ENCODE assay signal across 22 cellular contexts in genomic region chr10:60487543-60487942, GRCh38.
A peak's percentile ranks its signal among the peaks of the same experiment; 100 is the strongest.
DNase-seq lines count a peak whose midpoint lies in the region; ATAC-seq, FAIRE-seq and TF ChIP-seq lines count a peak whose summit lies in the region.
"Had no signal": no experiment of that assay in that cellular context is flagged by ENCODE, and none has a peak within 500 bp of the region (broad histone marks: within the 10 kb centered on the region; RNA-seq: fewer than 3 reads in every experiment).

No MANE protein-coding gene starts in this region.

- no peaks in the 10 kb centered on the region for H3K79me2 ChIP-seq in K562 (ENCODE audit: control insufficient read depth, insufficient read depth, low read length)
- no peaks in the 10 kb centered on the region for H3K79me2 ChIP-seq in trophoblast cell (ENCODE audit: control insufficient read depth, insufficient read depth, low read length, poor library complexity)

- H3K4me1 ChIP-seq in breast epithelium (no peaks in the 10 kb centered on the region), Panc1 (ENCODE audit: control insufficient read depth, insufficient read depth, low read length) (no peaks in the 10 kb centered on the region), K562 (replicated peaks in 1 of 2; ENCODE audit: control insufficient read depth in 2 of 2, insufficient read depth in 2 of 2, low read length in 2 of 2) (no peaks in the 10 kb centered on the region), trophoblast cell (ENCODE audit: control insufficient read depth in 1 of 2, insufficient read depth in 2 of 2, low read length in 2 of 2) (no peaks in the 10 kb centered on the region), thyroid gland (peaks cover 8 to 14% of the 10 kb centered on the region in 2 donors), esophagus squamous epithelium (peaks cover 0 to 13% (median 0%) of the 10 kb centered on the region in 3 donors)
- H3K4me1 ChIP-seq: BLaER1 had no signal

- DNase-seq in MCF 10A (ENCODE audit: unreplicated experiment) (no peak), breast epithelium (ENCODE audit: low spot score in 2 of 2) (no peak), Panc1 (ENCODE audit: low read depth, low spot score) (no peak), K562 (ENCODE audit: extremely low read depth in 1 of 4, low spot score in 3 of 4) (no peak), trophoblast cell (no peak), C1 segment of cervical spinal cord (lab: John Stamatoyannopoulos, UW) (no peak), thyroid gland (no peak), esophagus squamous epithelium (lab: John Stamatoyannopoulos, UW) (no peak)
- DNase-seq: CD8-positive, alpha-beta T cell; COR-L47; DMS 273 treated with DMSO at 0.1 percent for 48 hours; DMS53; DND-41; EL; GM23248; H7; HFFc6 had no signal

- TF ChIP-seq POLR2A in breast epithelium (IDR thresholded peaks at IDR 0.05) = no peak
- no peak for TF ChIP-seq POLR2A in K562 (conservative IDR thresholded peaks at IDR 0.05)
- no peak for TF ChIP-seq POLR2A in thyroid gland (IDR thresholded peaks at IDR 0.05)
- no peak for TF ChIP-seq POLR2A in esophagus squamous epithelium (IDR thresholded peaks at IDR 0.05)

- ATAC-seq in Panc1 (no peak), K562 (no peak)
- ATAC-seq: CD8-positive, alpha-beta T cell; GM12878; HCT116 had no signal

- H4K20me1 ChIP-seq in K562 (replicated peaks; ENCODE audit: control insufficient read depth, insufficient read depth, low read length) = no peaks in the 10 kb centered on the region
- H4K20me1 ChIP-seq: BLaER1 had no signal

- 1% methylated on average over 9 of the region's 9 CpGs for WGBS in K562 (ENCODE audit: insufficient coverage, low coverage, missing lambda C conversion rate)
- WGBS in trophoblast cell (ENCODE audit: extremely low coverage, insufficient coverage, insufficient read length) = no CpG with 5 or more reads among the region's 9 CpGs
- WGBS in thyroid gland, 2 donors = 97 to 99% methylated on average over 9 of the region's 9 CpGs
- 92 to 95% methylated on average over 8 of the region's 9 CpGs for WGBS in esophagus squamous epithelium, 2 donors

- TF ChIP-seq RAD21 in K562 (CRISPR knock-in tag; conservative IDR thresholded peaks at IDR 0.05 in 1 of 2, IDR thresholded peaks at IDR 0.05 in 1 of 2) = no peak

- H3K27me3 ChIP-seq in breast epithelium = no peaks in the 10 kb centered on the region
- no peaks in the 10 kb centered on the region for H3K27me3 ChIP-seq in Panc1 (ENCODE audit: control insufficient read depth, insufficient read depth, low read length)
- no peaks in the 10 kb centered on the region; a peak in 1 of 5 replicates for H3K27me3 ChIP-seq in K562 (ENCODE audit: control insufficient read depth in 2 of 2, insufficient read depth in 2 of 2, low read length in 2 of 2)
- no peaks in the 10 kb centered on the region for H3K27me3 ChIP-seq in trophoblast cell (ENCODE audit: insufficient read depth, low read length)
- H3K27me3 ChIP-seq in thyroid gland = no peaks in the 10 kb centered on the region
- no peaks in the 10 kb centered on the region for H3K27me3 ChIP-seq in esophagus squamous epithelium
- H3K27me3 ChIP-seq: BLaER1 had no signal

- no peaks in the 10 kb centered on the region for H3K36me3 ChIP-seq in breast epithelium
- no peaks in the 10 kb centered on the region for H3K36me3 ChIP-seq in Panc1 (ENCODE audit: control insufficient read depth, insufficient read depth, low read length)
- H3K36me3 ChIP-seq in K562 (ENCODE audit: control insufficient read depth, insufficient read depth, low read length) = no peaks in the 10 kb centered on the region
- no peaks in the 10 kb centered on the region for H3K36me3 ChIP-seq in trophoblast cell (ENCODE audit: control insufficient read depth in 1 of 2, insufficient read depth in 2 of 2, low read length in 2 of 2)
- no peaks in the 10 kb centered on the region for H3K36me3 ChIP-seq in thyroid gland
- no peaks in the 10 kb centered on the region for H3K36me3 ChIP-seq in esophagus squamous epithelium
- H3K36me3 ChIP-seq: BLaER1 had no signal

- H3K4me3 ChIP-seq in breast epithelium (no peak overlapping the region), Panc1 (ENCODE audit: low read depth in 2 of 2, low read length in 2 of 2) (no peak overlapping the region), K562 (no peak overlapping the region), trophoblast cell (ENCODE audit: low read depth, low read length) (no peak overlapping the region), thyroid gland (replicated peaks in 1 of 3) (no peak overlapping the region), esophagus squamous epithelium (no peak overlapping the region)
- H3K4me3 ChIP-seq: BLaER1, GM12878, GM23248 had no signal

- TF ChIP-seq EP300 in K562 (IDR thresholded peaks at IDR 0.05; ENCODE audit: low read length) = no peak

- no peaks in the 10 kb centered on the region for H3K79me1 ChIP-seq in trophoblast cell (ENCODE audit: low read length)

- H3K9me3 Mint-ChIP-seq in MCF 10A (ENCODE audit: unreplicated experiment) = no peaks in the 10 kb centered on the region
- H3K9me3 Mint-ChIP-seq: CD8-positive, alpha-beta T cell; HFFc6 had no signal

- peaks cover 20% of the 10 kb centered on the region for H3K4me1 Mint-ChIP-seq in MCF 10A (ENCODE audit: insufficient read depth, unreplicated experiment)

- no peak overlapping the region for H4K12ac ChIP-seq in trophoblast cell (ENCODE audit: low read depth, low read length)

- no peak overlapping the region for H3K9ac ChIP-seq in K562 (ENCODE audit: insufficient read depth in 1 of 2, low read depth in 2 of 2, low read length in 2 of 2)
- no peak overlapping the region for H3K9ac ChIP-seq in trophoblast cell (ENCODE audit: low read length)
- H3K9ac ChIP-seq: BLaER1, GM23248 had no signal

- intact Hi-C loops in MCF 10A (cut with micrococcal nuclease) (no loop called here), breast epithelium (cut with DNase I; ENCODE audit: low total_unique reads) (no loop called here), Panc1 (cut with micrococcal nuclease; ENCODE audit: unreplicated experiment) (no loop called here), K562 (cut with micrococcal nuclease) (no loop called here), thyroid gland (cut with DNase I) (no loop called here), esophagus squamous epithelium (cut with DNase I) (no loop called here)

- CTCF ChIA-PET in MCF 10A (lab: Yijun Ruan, JAX) = no interaction called here
- CTCF ChIA-PET in Panc1 (lab: Charles Lee) = no interaction called here
- CTCF ChIA-PET in K562 (lab: Yijun Ruan, JAX; ENCODE audit: low intra/inter-chr PET ratio) = no interaction called here

- H3K14ac ChIP-seq in trophoblast cell (ENCODE audit: low read length) = no peak overlapping the region

- H3K9me3 ChIP-seq in breast epithelium (no peaks in the 10 kb centered on the region), Panc1 (ENCODE audit: control insufficient read depth, insufficient read depth, low read depth, low read length) (peaks cover 3% of the 10 kb centered on the region; the same call in 1 of the 2 replicates), K562 (replicated peaks; ENCODE audit: control insufficient read depth, insufficient read depth, low read depth, low read length) (no peaks in the 10 kb centered on the region), trophoblast cell (ENCODE audit: insufficient read depth, low read depth, low read length) (no peaks in the 10 kb centered on the region), thyroid gland (no peaks in the 10 kb centered on the region), esophagus squamous epithelium (no peaks in the 10 kb centered on the region)
- H3K9me3 ChIP-seq: BLaER1 had no signal

- BruUV-seq in MCF 10A (replicated peaks; lab: Mats Ljungman, UMichigan) = no TSS peak
- BruUV-seq in Panc1 (replicated peaks; lab: Mats Ljungman, UMichigan) = no TSS peak
- no TSS peak for BruUV-seq in K562 (replicated peaks; lab: Mats Ljungman, UMichigan)

- no peak for FAIRE-seq in K562 (lab: Jason Lieb, UNC)
- FAIRE-seq: GM12878, HTR-8/SVneo had no signal

- POLR2A ChIA-PET in MCF 10A (lab: Yijun Ruan, JAX) (interaction anchor here (0.7 to 1.6 kb wide), 4 partner anchors 9 to 60 kb away, joined by 3 to 7 read pairs (median 3); no protein-coding TSS in a partner anchor), Panc1 (lab: Charles Lee) (no interaction called here), K562 (lab: Yijun Ruan, JAX) (no interaction called here)

- H3K4me3 Mint-ChIP-seq in MCF 10A (ENCODE audit: unreplicated experiment) = no peak overlapping the region
- H3K4me3 Mint-ChIP-seq: CD8-positive, alpha-beta T cell; HFFc6 had no signal

- H2BK5ac ChIP-seq in trophoblast cell (ENCODE audit: low read depth, low read length, poor library complexity) = no peak overlapping the region

- H3K4me2 ChIP-seq in K562 (ENCODE audit: insufficient read depth, low read length) (no peak overlapping the region), trophoblast cell (ENCODE audit: low read length) (no peak overlapping the region)
- H3K4me2 ChIP-seq: BLaER1 had no signal

- H2BK120ac ChIP-seq in trophoblast cell (ENCODE audit: insufficient read depth, low read length, poor library complexity) = peak overlapping the region; percentile 60

- H3K27ac ChIP-seq in breast epithelium = no peak overlapping the region
- H3K27ac ChIP-seq in Panc1 (ENCODE audit: low read length) = peak overlapping the region; percentile 11; the same call in 1 of the 2 replicates
- no peak overlapping the region for H3K27ac ChIP-seq in K562 (ENCODE audit: extremely low read depth, low read depth, low read length)
- H3K27ac ChIP-seq in trophoblast cell (ENCODE audit: low read depth, low read length) = no peak overlapping the region
- no peak overlapping the region for H3K27ac ChIP-seq in thyroid gland
- no peak overlapping the region for H3K27ac ChIP-seq in esophagus squamous epithelium
- H3K27ac ChIP-seq: 22Rv1, BLaER1, GM23248 had no signal

- peak overlapping the region; percentile 80 for H2BK12ac ChIP-seq in trophoblast cell (ENCODE audit: low read length)

- TF ChIP-seq CTCF in MCF 10A (IDR thresholded peaks at IDR 0.05; ENCODE audit: unreplicated experiment) (no peak), breast epithelium (IDR thresholded peaks at IDR 0.05) (no peak), Panc1 (IDR thresholded peaks at IDR 0.05) (no peak), K562 (IDR thresholded peaks at IDR 0.05 in 2 of 3, conservative IDR thresholded peaks at IDR 0.05 in 1 of 3; ENCODE audit: insufficient read depth in 2 of 3, low read depth in 1 of 3, low read length in 3 of 3) (no peak), thyroid gland (IDR thresholded peaks at IDR 0.05) (no peak), esophagus squamous epithelium (IDR thresholded peaks at IDR 0.05) (no peak)

- no peak overlapping the region for H3K4ac ChIP-seq in trophoblast cell (ENCODE audit: low read depth, low read length)

- in situ Hi-C loops in Panc1 (cut with HindIII; ENCODE audit: low pct_unique_long_range_greater_than_20kb, low sequenced_read_pairs) (no loop called here), K562 (cut with MboI) (no loop called here)

- H3K23ac ChIP-seq in trophoblast cell (ENCODE audit: low read length) = no peak overlapping the region

- H3K9me1 ChIP-seq in K562 (ENCODE audit: control insufficient read depth, insufficient read depth, low read length) = no peaks in the 10 kb centered on the region

- no peak overlapping the region for H2AK5ac ChIP-seq in trophoblast cell (ENCODE audit: low read length)

- no peaks in the 10 kb centered on the region for H3K36me3 Mint-ChIP-seq in MCF 10A (ENCODE audit: insufficient read depth, unreplicated experiment)
- H3K36me3 Mint-ChIP-seq: CD8-positive, alpha-beta T cell had no signal

- H4K8ac ChIP-seq in trophoblast cell (ENCODE audit: low read depth, low read length) = peak overlapping the region; percentile 47

- peak overlapping the region; percentile 80 for H4K91ac ChIP-seq in trophoblast cell (ENCODE audit: low read depth, low read length)

- H2AFZ ChIP-seq in K562 (ENCODE audit: low read depth, low read length) = no peak overlapping the region
- no peak overlapping the region for H2AFZ ChIP-seq in trophoblast cell (ENCODE audit: insufficient read depth, low read length, poor library complexity)
- H2AFZ ChIP-seq: GM23248 had no signal

- H3K18ac ChIP-seq in trophoblast cell (ENCODE audit: low read length) = peak overlapping the region; percentile 14

- peak overlapping the region; percentile 84 for H3K27ac Mint-ChIP-seq in MCF 10A (ENCODE audit: low read depth, unreplicated experiment)
- H3K27ac Mint-ChIP-seq: CD8-positive, alpha-beta T cell; HFFc6 had no signal

- no peaks in the 10 kb centered on the region for H3K27me3 Mint-ChIP-seq in MCF 10A (ENCODE audit: insufficient read depth, unreplicated experiment)
